32 cellular contexts compared by ENCODE assay signal in genomic region chr1:68653882-68654281, GRCh38.
DNase-seq lines count a peak whose midpoint lies in the region; ATAC-seq, FAIRE-seq and TF ChIP-seq lines count a peak whose summit lies in the region.
"Had no signal": no experiment of that assay in that cellular context is flagged by ENCODE, and none has a peak within 500 bp of the region (broad histone marks: within the 10 kb centered on the region; RNA-seq: fewer than 3 reads in every experiment).

No MANE protein-coding gene starts in this region.

- H4K8ac ChIP-seq in IMR-90 (ENCODE audit: low read depth in 2 of 2, low read length in 2 of 2) (no peak overlapping the region), H1 (ENCODE audit: extremely low read depth, insufficient read depth, low read length) (no peak overlapping the region)

- POLR2A ChIA-PET in HepG2 (lab: Yijun Ruan, JAX) = no interaction called here
- POLR2A ChIA-PET in IMR-90 (lab: Charles Lee; ENCODE audit: unreplicated experiment) = no interaction called here
- POLR2A ChIA-PET in H1 (lab: Charles Lee; ENCODE audit: partially characterized antibody) = no interaction called here
- POLR2A ChIA-PET in OCI-LY7 (lab: Charles Lee) = interaction anchor here (0.6 kb wide), 1 partner anchor 952 kb away, joined by 3 read pairs; no protein-coding TSS in a partner anchor

- H4K5ac ChIP-seq in IMR-90 (ENCODE audit: low read depth, low read length) (no peak overlapping the region), H1 (ENCODE audit: insufficient read length, low read depth, low read length) (no peak overlapping the region)

- H2AK5ac ChIP-seq in IMR-90 (ENCODE audit: low read depth, low read length) (no peak overlapping the region), H1 (ENCODE audit: low read depth, low read length) (no peak overlapping the region)

- H3K4me3 ChIP-seq in HepG2 (replicated peaks in 1 of 3; ENCODE audit: insufficient read depth in 1 of 3, low read depth in 2 of 3, low read length in 3 of 3) (no peak overlapping the region), right lobe of liver (no peak overlapping the region), IMR-90 (ENCODE audit: insufficient read depth, low read depth, low read length) (no peak overlapping the region), H1 (ENCODE audit: extremely low read depth in 1 of 4, insufficient read depth in 2 of 4, low read depth in 3 of 4, low read length in 4 of 4) (no peak overlapping the region), OCI-LY7 (ENCODE audit: low read depth, low read length, poor library complexity, severe bottlenecking) (no peak overlapping the region)
- H3K4me3 ChIP-seq: A549; BLaER1; BLaER1 treated with 17β-estradiol and CSF1 and Interleukin-3, amounts not matched to agents 10 nM and 100 nM had no signal

- H4K91ac ChIP-seq in IMR-90 (ENCODE audit: insufficient read depth, low read depth, low read length) (no peak overlapping the region), H1 (replicated peaks; ENCODE audit: insufficient read length, low read length) (no peak overlapping the region)

- H3K27me3 ChIP-seq in HepG2 (ENCODE audit: control insufficient read depth in 1 of 2, insufficient read depth in 2 of 2, low read length in 2 of 2) (no peaks in the 10 kb centered on the region), right lobe of liver (no peaks in the 10 kb centered on the region), IMR-90 (ENCODE audit: control insufficient read depth, insufficient read depth, low read length) (no peaks in the 10 kb centered on the region), H1 (replicated peaks in 1 of 4; ENCODE audit: control insufficient read depth in 3 of 4, extremely low read depth in 1 of 4, insufficient read depth in 3 of 4, low read length in 3 of 4) (no peaks in the 10 kb centered on the region)
- H3K27me3 ChIP-seq: BE2C; BLaER1; BLaER1 treated with 17β-estradiol and CSF1 and Interleukin-3, amounts not matched to agents 10 nM and 100 nM had no signal

- CTCF ChIA-PET in HepG2 (lab: Yijun Ruan, JAX; ENCODE audit: low intra/inter-chr PET ratio, low total read pairs) = no interaction called here
- CTCF ChIA-PET in IMR-90 (lab: Yijun Ruan, JAX) = no interaction called here
- CTCF ChIA-PET in H1 (lab: Charles Lee; ENCODE audit: partially characterized antibody) = interaction anchor here (1.4 kb wide), 1 partner anchor 54 kb away, joined by 4 read pairs; no protein-coding TSS in a partner anchor
- CTCF ChIA-PET in OCI-LY7 (lab: Charles Lee; ENCODE audit: unreplicated experiment) = no interaction called here

- TF ChIP-seq EP300 in HepG2 (IDR thresholded peaks at IDR 0.05; ENCODE audit: low read depth in 2 of 2, low read length in 2 of 2) = no peak
- no peak for TF ChIP-seq EP300 in HepG2 (CRISPR knock-in tag; IDR thresholded peaks at IDR 0.05; ENCODE audit: borderline replicate concordance)
- TF ChIP-seq EP300 in H1 (IDR thresholded peaks at IDR 0.05; ENCODE audit: borderline replicate concordance in 1 of 2, low read depth in 2 of 2, low read length in 2 of 2) = no peak

- H3K18ac ChIP-seq in IMR-90 (ENCODE audit: low read depth, low read length) = no peak overlapping the region
- no peak overlapping the region for H3K18ac ChIP-seq in H1 (ENCODE audit: extremely low read depth, low read length)

- H3K4me1 ChIP-seq in HepG2 (ENCODE audit: insufficient read depth, low read length) = no peaks in the 10 kb centered on the region
- H3K4me1 ChIP-seq in right lobe of liver = no peaks in the 10 kb centered on the region
- H3K4me1 ChIP-seq in IMR-90 (ENCODE audit: control insufficient read depth, insufficient read depth, low read length) = no peaks in the 10 kb centered on the region
- H3K4me1 ChIP-seq in H1 (replicated peaks in 1 of 4; ENCODE audit: control insufficient read depth in 3 of 4, insufficient read depth in 4 of 4, low read length in 3 of 4) = peaks cover 0 to 3% (median 1%) of the 10 kb centered on the region in 4 experiments; a peak in 3 of 7 replicates
- H3K4me1 ChIP-seq in OCI-LY7 (ENCODE audit: insufficient read depth, low read length, poor library complexity, severe bottlenecking) = no peaks in the 10 kb centered on the region
- H3K4me1 ChIP-seq: A549; BE2C; BLaER1; BLaER1 treated with 17β-estradiol and CSF1 and Interleukin-3, amounts not matched to agents 10 nM and 100 nM; Caco-2 had no signal

- H3K79me1 ChIP-seq in IMR-90 (ENCODE audit: low read depth in 1 of 2, low read length in 2 of 2) (no peaks in the 10 kb centered on the region), H1 (ENCODE audit: low read depth, low read length) (no peaks in the 10 kb centered on the region)

- WGBS in HepG2 (ENCODE audit: low lambda C conversion rate) = 15% methylated on average over 2 of the region's 2 CpGs
- 37% methylated on average over 2 of the region's 2 CpGs for WGBS in right lobe of liver (ENCODE audit: insufficient coverage, low coverage, low lambda C conversion rate, missing lambda C conversion rate)
- WGBS in IMR-90 (ENCODE audit: extremely low coverage in 2 of 2, insufficient read length in 1 of 2), 2 experiments = no CpG with 5 or more reads among the region's 2 CpGs
- 93% methylated on average over 2 of the region's 2 CpGs; no CpG with 5 or more reads in 1 of the 2 experiments for WGBS in H1 (ENCODE audit: extremely low coverage in 1 of 2, insufficient coverage in 1 of 2, insufficient read length in 1 of 2, insufficient replicate concordance in 2 of 2, low coverage in 1 of 2, low lambda C conversion rate in 2 of 2, missing lambda C conversion rate in 1 of 2), 2 experiments

- dilution Hi-C loops in IMR-90 (cut with HindIII; ENCODE audit: low sequenced_read_pairs, unreplicated experiment) = no loop called here

- H3K27ac ChIP-seq in HepG2 (ENCODE audit: extremely low read length, insufficient read depth, low read length) (no peak overlapping the region), right lobe of liver (no peak overlapping the region), IMR-90 (ENCODE audit: insufficient read depth, low read length) (no peak overlapping the region), H1 (ENCODE audit: low read depth, low read length) (no peak overlapping the region), OCI-LY7 (ENCODE audit: low read depth, low read length, poor library complexity, severe bottlenecking) (no peak overlapping the region)
- H3K27ac ChIP-seq: 22Rv1; A549; BLaER1; BLaER1 treated with 17β-estradiol and CSF1 and Interleukin-3, amounts not matched to agents 10 nM and 100 nM; C4-2B had no signal

- no peak overlapping the region for H2AK9ac ChIP-seq in IMR-90 (replicated peaks; ENCODE audit: low read depth, low read length, poor library complexity)

- no peak overlapping the region for H3K9ac ChIP-seq in HepG2 (ENCODE audit: insufficient read depth, low read depth, low read length)
- no peak overlapping the region for H3K9ac ChIP-seq in IMR-90 (ENCODE audit: low read depth, low read length)
- no peak overlapping the region for H3K9ac ChIP-seq in H1 (replicated peaks in 1 of 4; ENCODE audit: extremely low read depth in 1 of 4, low read depth in 3 of 4, low read length in 3 of 4)
- H3K9ac ChIP-seq: BLaER1; BLaER1 treated with 17β-estradiol and CSF1 and Interleukin-3, amounts not matched to agents 10 nM and 100 nM had no signal

- H2BK120ac ChIP-seq in IMR-90 (ENCODE audit: low read depth, low read length) (no peak overlapping the region), H1 (replicated peaks; ENCODE audit: low read depth, low read length) (no peak overlapping the region)

- FAIRE-seq in HepG2 (lab: Jason Lieb, UNC) = no peak
- FAIRE-seq in H1 (lab: Jason Lieb, UNC) = no peak
- FAIRE-seq: A549, D721Med had no signal

- no peak overlapping the region for H2BK15ac ChIP-seq in IMR-90 (ENCODE audit: low read depth, low read length)
- H2BK15ac ChIP-seq in H1 (ENCODE audit: low read length) = no peak overlapping the region

- no TSS peak for BruUV-seq in HepG2 (replicated peaks; lab: Mats Ljungman, UMichigan)
- BruUV-seq in IMR-90 (replicated peaks; lab: Mats Ljungman, UMichigan) = no TSS peak
- BruUV-seq in OCI-LY7 (replicated peaks; lab: Mats Ljungman, UMichigan) = no TSS peak

- no peak for DNase-seq in HepG2 (ENCODE audit: low spot score)
- no peak for DNase-seq in right lobe of liver
- no peak for DNase-seq in IMR-90
- no peak for DNase-seq in H1 (ENCODE audit: low read depth in 1 of 2, low spot score in 2 of 2)
- DNase-seq in ecto neural progenitor cell (ENCODE audit: low spot score) = no peak
- DNase-seq in OCI-LY7 (ENCODE audit: low spot score) = no peak
- DNase-seq: 8988T; ACHN; AML-193; BE2C; C1 segment of cervical spinal cord; Caco-2; Calu3; CD4-positive, alpha-beta memory T cell; CD4-positive, alpha-beta T cell; CD4-positive, CD25-positive, alpha-beta regulatory T cell; CD8-positive, alpha-beta memory T cell; CD8-positive, alpha-beta T cell; COR-L47; DMS 273 treated with DMSO at 0.1 percent for 48 hours; DMS153; DMS53; DMS79; DMS79 treated with DMSO at 0.1 percent for 48 hours; DND-41; EL had no signal

- no peaks in the 10 kb centered on the region for H3K79me2 ChIP-seq in HepG2 (ENCODE audit: insufficient read depth, low read length)
- H3K79me2 ChIP-seq in H1 (ENCODE audit: control insufficient read depth in 1 of 2, insufficient read depth in 2 of 2, low read length in 2 of 2) = no peaks in the 10 kb centered on the region
- H3K79me2 ChIP-seq in OCI-LY7 (ENCODE audit: insufficient read depth, low read depth, low read length) = no peaks in the 10 kb centered on the region

- intact Hi-C loops in HepG2 (cut with micrococcal nuclease; ENCODE audit: unreplicated experiment) (no loop called here), right lobe of liver (cut with DNase I) (no loop called here), IMR-90 (cut with micrococcal nuclease) (no loop called here), OCI-LY7 (cut with micrococcal nuclease; ENCODE audit: unreplicated experiment) (no loop called here)

- ATAC-seq in HepG2 (no peak), right lobe of liver (no peak), IMR-90 (ENCODE audit: low read depth) (no peak)
- ATAC-seq: A549; CD8-positive, alpha-beta T cell had no signal

- H3K23ac ChIP-seq in IMR-90 (ENCODE audit: low read depth, low read length) (no peak overlapping the region), H1 (ENCODE audit: insufficient read length) (no peak overlapping the region)

- H2BK12ac ChIP-seq in H1 (ENCODE audit: low read depth, low read length) = no peak overlapping the region

- H2BK5ac ChIP-seq in IMR-90 (ENCODE audit: low read depth, low read length, poor library complexity, severe bottlenecking) (no peak overlapping the region), H1 (ENCODE audit: low read depth, low read length) (no peak overlapping the region)

- TF ChIP-seq POLR2A in HepG2 (IDR thresholded peaks at IDR 0.05; ENCODE audit: insufficient read depth in 1 of 2, low read depth in 2 of 2, low read length in 2 of 2) = no peak
- no peak for TF ChIP-seq POLR2A in right lobe of liver (IDR thresholded peaks at IDR 0.05)
- no peak for TF ChIP-seq POLR2A in IMR-90 (IDR thresholded peaks at IDR 0.05; ENCODE audit: low read depth, low read length)
- TF ChIP-seq POLR2A in H1 (IDR thresholded peaks at IDR 0.05; ENCODE audit: control extremely low read depth in 1 of 2, low read depth in 2 of 2, low read length in 2 of 2) = no peak

- no peaks in the 10 kb centered on the region for H3K9me2 ChIP-seq in OCI-LY7 (ENCODE audit: insufficient read depth, low read length)

- H2BK20ac ChIP-seq in IMR-90 (ENCODE audit: low read depth, low read length) (no peak overlapping the region), H1 (ENCODE audit: low read length) (no peak overlapping the region)

- H3K36me3 ChIP-seq in HepG2 (replicated peaks in 1 of 2; ENCODE audit: control insufficient read depth in 1 of 2, insufficient read depth in 2 of 2, low read length in 2 of 2) (no peaks in the 10 kb centered on the region), right lobe of liver (no peaks in the 10 kb centered on the region), IMR-90 (ENCODE audit: control insufficient read depth, insufficient read depth, low read length) (no peaks in the 10 kb centered on the region), H1 (ENCODE audit: control insufficient read depth in 2 of 4, insufficient read depth in 4 of 4, low read length in 3 of 4) (no peaks in the 10 kb centered on the region), OCI-LY7 (ENCODE audit: insufficient read depth, low read length) (no peaks in the 10 kb centered on the region)
- H3K36me3 ChIP-seq: BE2C; BLaER1; BLaER1 treated with 17β-estradiol and CSF1 and Interleukin-3, amounts not matched to agents 10 nM and 100 nM had no signal

- TF ChIP-seq RAD21 in HepG2 (CRISPR knock-in tag; IDR thresholded peaks at IDR 0.05) (no peak), IMR-90 (IDR thresholded peaks at IDR 0.05; ENCODE audit: low read length) (no peak), H1 (IDR thresholded peaks at IDR 0.05 in 1 of 2, conservative IDR thresholded peaks at IDR 0.05 in 1 of 2; ENCODE audit: low read depth in 2 of 2, low read length in 2 of 2) (no peak)

- H3K23me2 ChIP-seq in H1 (ENCODE audit: low read depth, low read length) = no peaks in the 10 kb centered on the region

- H4K20me1 ChIP-seq in HepG2 (ENCODE audit: insufficient read depth, low read length) (no peaks in the 10 kb centered on the region), IMR-90 (ENCODE audit: insufficient read depth, low read length) (no peaks in the 10 kb centered on the region), H1 (replicated peaks in 1 of 2; ENCODE audit: control insufficient read depth in 1 of 2, insufficient read depth in 2 of 2, low read length in 2 of 2) (no peaks in the 10 kb centered on the region), OCI-LY7 (ENCODE audit: insufficient read depth, low read length) (no peaks in the 10 kb centered on the region)
- H4K20me1 ChIP-seq: BLaER1; BLaER1 treated with 17β-estradiol and CSF1 and Interleukin-3, amounts not matched to agents 10 nM and 100 nM had no signal

- no peaks in the 10 kb centered on the region for H3K9me1 ChIP-seq in IMR-90 (ENCODE audit: insufficient read depth, low read length)

- no peak overlapping the region for H2AFZ ChIP-seq in HepG2 (ENCODE audit: low read length)
- H2AFZ ChIP-seq in IMR-90 (replicated peaks; ENCODE audit: low read length, poor library complexity) = no peak overlapping the region
- H2AFZ ChIP-seq in H1 (ENCODE audit: low read length) = no peak overlapping the region
- no peak overlapping the region for H2AFZ ChIP-seq in OCI-LY7 (ENCODE audit: low read length)

- H3K14ac ChIP-seq in IMR-90 (replicated peaks; ENCODE audit: low read depth, low read length) (no peak overlapping the region), H1 (ENCODE audit: insufficient read length) (no peak overlapping the region)

- no peak overlapping the region for H3K56ac ChIP-seq in IMR-90 (ENCODE audit: extremely low read depth, insufficient read depth, low read length)
- no peak overlapping the region for H3K56ac ChIP-seq in H1 (replicated peaks; ENCODE audit: insufficient read length, low read depth, low read length)

- in situ Hi-C loops in HepG2 (cut with HindIII; ENCODE audit: extremely low pct_ligation_motif_present, low pct_unique_long_range_greater_than_20kb) (no loop called here), IMR-90 (cut with MboI; ENCODE audit: low sequenced_read_pairs) (no loop called here)

- no peak overlapping the region for H3K4me2 ChIP-seq in HepG2 (ENCODE audit: low read depth, low read length)
- no peak overlapping the region for H3K4me2 ChIP-seq in IMR-90 (ENCODE audit: low read depth, low read length)
- H3K4me2 ChIP-seq in H1 (ENCODE audit: insufficient read depth in 1 of 2, low read depth in 2 of 2, low read length in 2 of 2) = no peak overlapping the region
- H3K4me2 ChIP-seq in OCI-LY7 (ENCODE audit: low read length) = no peak overlapping the region
- H3K4me2 ChIP-seq: A549; BLaER1; BLaER1 treated with 17β-estradiol and CSF1 and Interleukin-3, amounts not matched to agents 10 nM and 100 nM had no signal

- TF ChIP-seq CTCF in HepG2 (CRISPR knock-in tag; IDR thresholded peaks at IDR 0.05) = no peak
- TF ChIP-seq CTCF in right lobe of liver (IDR thresholded peaks at IDR 0.05) = no peak
- TF ChIP-seq CTCF in IMR-90 (conservative IDR thresholded peaks at IDR 0.05; ENCODE audit: low read depth, low read length) = no peak
- TF ChIP-seq CTCF in H1 (IDR thresholded peaks at IDR 0.05; ENCODE audit: control extremely low read depth in 1 of 3, insufficient read depth in 1 of 3, low read depth in 1 of 3, low read length in 3 of 3) = no peak
- TF ChIP-seq CTCF in OCI-LY7 (conservative IDR thresholded peaks at IDR 0.05; ENCODE audit: low read length) = no peak

- no peak overlapping the region for H3K4ac ChIP-seq in IMR-90 (ENCODE audit: low read depth, low read length)
- no peak overlapping the region for H3K4ac ChIP-seq in H1 (replicated peaks; ENCODE audit: insufficient read length, low read depth, low read length)

- H3K9me3 ChIP-seq in HepG2 (ENCODE audit: low read length) = peaks cover 62% of the 10 kb centered on the region
- H3K9me3 ChIP-seq in right lobe of liver = no peaks in the 10 kb centered on the region
- no peaks in the 10 kb centered on the region for H3K9me3 ChIP-seq in IMR-90 (ENCODE audit: control insufficient read depth, insufficient read depth, low read length)
- H3K9me3 ChIP-seq in H1 (ENCODE audit: insufficient read depth in 2 of 2, low read depth in 1 of 2, low read length in 1 of 2) = no peaks in the 10 kb centered on the region
- H3K9me3 ChIP-seq in OCI-LY7 (ENCODE audit: low read length) = no peaks in the 10 kb centered on the region
- H3K9me3 ChIP-seq: A549; BE2C; BLaER1; BLaER1 treated with 17β-estradiol and CSF1 and Interleukin-3, amounts not matched to agents 10 nM and 100 nM; Caco-2 had no signal

Comparison
In these comparisons a context has a peak if more than half of its experiments do, and no peak if none do; other contexts are left out.
1. Of the 41 proteins assayed by ChIP-seq in both HepG2 and H1: peak only in HepG2: none; only in H1: none; in both: CEBPB; in neither: 40.